In the genomic region with DNA sequence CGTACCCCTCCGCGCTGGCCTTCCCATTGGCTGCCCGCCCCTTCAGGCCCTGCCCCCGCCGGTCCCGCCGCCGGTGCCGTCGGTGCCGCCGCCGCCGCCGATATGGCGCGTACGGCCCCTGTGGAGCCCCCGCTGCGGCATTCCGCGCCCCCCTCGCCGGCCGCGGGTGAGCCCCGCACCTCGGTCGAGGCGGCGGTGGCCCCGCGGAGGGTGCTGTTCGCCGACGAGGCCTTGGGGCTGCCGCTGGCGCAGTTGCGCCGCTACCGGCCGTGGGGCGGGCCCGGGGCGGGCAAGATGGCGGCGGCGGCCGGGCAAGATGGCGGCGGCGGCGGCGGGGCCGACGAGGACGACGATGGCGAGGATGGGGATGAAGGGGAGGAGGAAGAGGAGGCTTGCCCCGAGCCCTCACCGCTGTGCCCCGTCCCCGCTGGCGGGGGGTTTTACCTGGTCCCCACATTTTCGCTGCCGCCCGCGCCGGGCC, we compare ENCODE assay signal across 8 cellular contexts. TPM values are rescaled to one million over a fixed set of nuclear protein-coding genes. Genes with fewer than 3 reads are reported as not detected.
DNase-seq lines count a peak whose midpoint lies in the region; ATAC-seq and TF ChIP-seq lines count a peak whose summit lies in the region.

A gene with protein sequence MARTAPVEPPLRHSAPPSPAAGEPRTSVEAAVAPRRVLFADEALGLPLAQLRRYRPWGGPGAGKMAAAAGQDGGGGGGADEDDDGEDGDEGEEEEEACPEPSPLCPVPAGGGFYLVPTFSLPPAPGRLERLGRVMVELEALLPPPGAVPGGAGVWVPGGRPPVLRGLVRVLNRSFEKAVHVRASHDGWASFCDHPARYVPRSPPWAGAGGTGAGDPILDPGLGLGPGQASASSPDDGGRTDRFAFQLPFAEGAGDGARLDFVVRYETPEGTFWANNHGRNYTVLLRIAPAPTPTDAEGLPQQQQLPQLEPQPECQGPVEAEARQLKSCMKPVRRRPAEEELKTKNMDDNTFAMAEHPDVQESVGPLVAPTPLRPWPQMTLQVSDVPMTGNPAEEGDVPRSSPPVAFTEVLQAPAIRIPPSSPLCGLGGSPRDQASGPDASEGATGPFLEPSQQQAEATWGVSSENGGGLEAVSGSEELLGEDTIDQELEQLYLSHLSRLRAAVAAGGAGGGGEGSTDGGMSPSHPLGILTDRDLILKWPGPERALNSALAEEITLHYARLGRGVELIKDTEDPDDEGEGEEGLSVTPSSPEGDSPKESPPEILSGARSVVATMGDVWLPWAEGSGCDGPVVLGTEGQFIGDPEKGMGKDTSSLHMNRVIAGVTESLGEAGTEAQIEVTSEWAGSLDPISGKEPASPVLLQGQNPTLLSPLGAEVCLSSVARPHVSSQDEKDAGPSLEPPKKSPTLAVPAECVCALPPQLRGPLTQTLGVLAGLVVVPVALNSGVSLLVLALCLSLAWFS (plus strand): TSS at position 26 of the 481 bp plus-strand sequence. CDS start 77 bp downstream, at position 103.

- peak within 1 kb of the TSS; percentile 99 for H3K27ac ChIP-seq in cardiac muscle cell

- peak within 1 kb of the TSS; percentile 99 for H3K4me3 Mint-ChIP-seq in activated CD4-positive, alpha-beta T cell treated with anti-CD3 and anti-CD28 coated beads, Interleukin-2, amount 10 ng/mL, durations not matched to agents 24 days and 14 days
- peak within 1 kb of the TSS; percentile 95 for H3K4me3 Mint-ChIP-seq in WTC11

- no peak for TF ChIP-seq CTCF in WTC11 (IDR thresholded peaks at IDR 0.05)
- TF ChIP-seq CTCF in cardiac muscle cell (IDR thresholded peaks at IDR 0.05; ENCODE audit: low read depth, low read length), result no peak
- TF ChIP-seq CTCF in retinal pigment epithelial cell (conservative IDR thresholded peaks at IDR 0.05; ENCODE audit: low read depth, low read length), result no peak

- peaks cover 18% of the 10 kb centered on the region for H3K36me3 Mint-ChIP-seq in activated CD4-positive, alpha-beta T cell treated with anti-CD3 and anti-CD28 coated beads, Interleukin-2, amount 10 ng/mL, durations not matched to agents 24 days and 14 days (ENCODE audit: low read depth)
- H3K36me3 Mint-ChIP-seq in WTC11, result peaks cover 8% of the 10 kb centered on the region; the same call in 1 of the 2 replicates

- peaks cover 47% of the 10 kb centered on the region for H3K4me1 Mint-ChIP-seq in activated CD4-positive, alpha-beta T cell treated with anti-CD3 and anti-CD28 coated beads, Interleukin-2, amount 10 ng/mL, durations not matched to agents 24 days and 14 days
- H3K4me1 Mint-ChIP-seq in WTC11, result peaks cover 22% of the 10 kb centered on the region

- H3K27ac Mint-ChIP-seq in activated CD4-positive, alpha-beta T cell treated with anti-CD3 and anti-CD28 coated beads, Interleukin-2, amount 10 ng/mL, durations not matched to agents 24 days and 14 days, result peak within 1 kb of the TSS; percentile 100
- H3K27ac Mint-ChIP-seq in WTC11, result peak within 1 kb of the TSS; percentile 100

- peak within 1 kb of the TSS; percentile 72 for H3K4me3 ChIP-seq in cardiac muscle cell
- H3K4me3 ChIP-seq in retinal pigment epithelial cell (ENCODE audit: low read length), result peak within 1 kb of the TSS; percentile 72

- H3K36me3 ChIP-seq in cardiac muscle cell, result no peaks in the 10 kb centered on the region

- CTCF ChIA-PET in WTC11 (lab: Charles Lee), result interaction anchor here (0.9 to 1.2 kb wide), 3 partner anchors 22 to 85 kb away, joined by 3 to 11 read pairs (median 8); no protein-coding TSS in a partner anchor

- no peaks in the 10 kb centered on the region for H3K27me3 ChIP-seq in cardiac muscle cell

- ATAC-seq in HG02981 (IDR thresholded peaks at IDR 0.05; ENCODE audit: unreplicated experiment) (peak; percentile 20), WTC11 (no peak)

- DNase-seq in activated CD4-positive, alpha-beta T cell treated with anti-CD3 and anti-CD28 coated beads, Interleukin-2, amount 10 ng/mL, durations not matched to agents 24 days and 14 days, result no peak
- DNase-seq in activated CD4-positive, alpha-beta T cell treated with anti-CD3 and anti-CD28 coated beads for 1 hour, result no peak
- DNase-seq in WTC11 (ENCODE audit: low spot score), result no peak
- DNase-seq in cardiac muscle cell (ENCODE audit: low read depth in 1 of 2, low spot score in 1 of 2), result no peak
- no peak for DNase-seq in retinal pigment epithelial cell (ENCODE audit: low read depth)
- DNase-seq in SKM-1 treated with dmso at 0.1 percent for 144 hours (lab: John Stamatoyannopoulos, UW; ENCODE audit: unreplicated experiment), result no peak
- no peak for DNase-seq in AG20443 (ENCODE audit: low spot score)

- no peaks in the 10 kb centered on the region for H3K9me3 ChIP-seq in cardiac muscle cell (ENCODE audit: low read depth)

- intact Hi-C loops in activated CD4-positive, alpha-beta T cell treated with anti-CD3 and anti-CD28 coated beads, Interleukin-2, amount 10 ng/mL, durations not matched to agents 24 days and 14 days (cut with micrococcal nuclease), result loop anchor here (1.0 to 5.0 kb wide), 4 partner anchors 35 to 333 kb away; a partner anchor contains a TSS

- no peaks in the 10 kb centered on the region for H3K27me3 Mint-ChIP-seq in activated CD4-positive, alpha-beta T cell treated with anti-CD3 and anti-CD28 coated beads, Interleukin-2, amount 10 ng/mL, durations not matched to agents 24 days and 14 days
- H3K27me3 Mint-ChIP-seq in WTC11 (ENCODE audit: low read depth), result no peaks in the 10 kb centered on the region

- H3K4me1 ChIP-seq in cardiac muscle cell (ENCODE audit: low read depth), result no peaks in the 10 kb centered on the region

- POLR2A ChIA-PET in WTC11 (lab: Charles Lee), result interaction anchor here (0.8 to 1.1 kb wide), 3 partner anchors 79 to 593 kb away, joined by 3 to 4 read pairs (median 3); no protein-coding TSS in a partner anchor

- H3K9me3 Mint-ChIP-seq in activated CD4-positive, alpha-beta T cell treated with anti-CD3 and anti-CD28 coated beads, Interleukin-2, amount 10 ng/mL, durations not matched to agents 24 days and 14 days, result no peaks in the 10 kb centered on the region
- H3K9me3 Mint-ChIP-seq in WTC11, result no peaks in the 10 kb centered on the region

TF ChIP-seq in WTC11, 78 proteins besides CTCF, POLR2A, EP300 and RAD21 (continues in another document):
- TF ChIP-seq, protein P1, sequence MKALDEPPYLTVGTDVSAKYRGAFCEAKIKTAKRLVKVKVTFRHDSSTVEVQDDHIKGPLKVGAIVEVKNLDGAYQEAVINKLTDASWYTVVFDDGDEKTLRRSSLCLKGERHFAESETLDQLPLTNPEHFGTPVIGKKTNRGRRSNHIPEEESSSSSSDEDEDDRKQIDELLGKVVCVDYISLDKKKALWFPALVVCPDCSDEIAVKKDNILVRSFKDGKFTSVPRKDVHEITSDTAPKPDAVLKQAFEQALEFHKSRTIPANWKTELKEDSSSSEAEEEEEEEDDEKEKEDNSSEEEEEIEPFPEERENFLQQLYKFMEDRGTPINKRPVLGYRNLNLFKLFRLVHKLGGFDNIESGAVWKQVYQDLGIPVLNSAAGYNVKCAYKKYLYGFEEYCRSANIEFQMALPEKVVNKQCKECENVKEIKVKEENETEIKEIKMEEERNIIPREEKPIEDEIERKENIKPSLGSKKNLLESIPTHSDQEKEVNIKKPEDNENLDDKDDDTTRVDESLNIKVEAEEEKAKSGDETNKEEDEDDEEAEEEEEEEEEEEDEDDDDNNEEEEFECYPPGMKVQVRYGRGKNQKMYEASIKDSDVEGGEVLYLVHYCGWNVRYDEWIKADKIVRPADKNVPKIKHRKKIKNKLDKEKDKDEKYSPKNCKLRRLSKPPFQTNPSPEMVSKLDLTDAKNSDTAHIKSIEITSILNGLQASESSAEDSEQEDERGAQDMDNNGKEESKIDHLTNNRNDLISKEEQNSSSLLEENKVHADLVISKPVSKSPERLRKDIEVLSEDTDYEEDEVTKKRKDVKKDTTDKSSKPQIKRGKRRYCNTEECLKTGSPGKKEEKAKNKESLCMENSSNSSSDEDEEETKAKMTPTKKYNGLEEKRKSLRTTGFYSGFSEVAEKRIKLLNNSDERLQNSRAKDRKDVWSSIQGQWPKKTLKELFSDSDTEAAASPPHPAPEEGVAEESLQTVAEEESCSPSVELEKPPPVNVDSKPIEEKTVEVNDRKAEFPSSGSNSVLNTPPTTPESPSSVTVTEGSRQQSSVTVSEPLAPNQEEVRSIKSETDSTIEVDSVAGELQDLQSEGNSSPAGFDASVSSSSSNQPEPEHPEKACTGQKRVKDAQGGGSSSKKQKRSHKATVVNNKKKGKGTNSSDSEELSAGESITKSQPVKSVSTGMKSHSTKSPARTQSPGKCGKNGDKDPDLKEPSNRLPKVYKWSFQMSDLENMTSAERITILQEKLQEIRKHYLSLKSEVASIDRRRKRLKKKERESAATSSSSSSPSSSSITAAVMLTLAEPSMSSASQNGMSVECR (CRISPR knock-in tag; IDR thresholded peaks at IDR 0.05; ENCODE audit: borderline replicate concordance), result no peak
- TF ChIP-seq EMX1 (CRISPR knock-in tag; IDR thresholded peaks at IDR 0.05) (no peak), ELF4 (CRISPR knock-in tag; IDR thresholded peaks at IDR 0.05; ENCODE audit: low read depth) (no peak), TP53 (CRISPR knock-in tag; IDR thresholded peaks at IDR 0.05) (no peak)
- TF ChIP-seq, protein P2, sequence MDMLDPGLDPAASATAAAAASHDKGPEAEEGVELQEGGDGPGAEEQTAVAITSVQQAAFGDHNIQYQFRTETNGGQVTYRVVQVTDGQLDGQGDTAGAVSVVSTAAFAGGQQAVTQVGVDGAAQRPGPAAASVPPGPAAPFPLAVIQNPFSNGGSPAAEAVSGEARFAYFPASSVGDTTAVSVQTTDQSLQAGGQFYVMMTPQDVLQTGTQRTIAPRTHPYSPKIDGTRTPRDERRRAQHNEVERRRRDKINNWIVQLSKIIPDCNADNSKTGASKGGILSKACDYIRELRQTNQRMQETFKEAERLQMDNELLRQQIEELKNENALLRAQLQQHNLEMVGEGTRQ (CRISPR knock-in tag; IDR thresholded peaks at IDR 0.05), result no peak

RNA-seq across cellular contexts. Expression of the gene that starts here (rescaled TPM):
- 6.3 and 8.3 TPM in 2 replicates for total RNA-seq in activated CD4-positive, alpha-beta T cell treated with anti-CD3 and anti-CD28 coated beads, Interleukin-2, amount 10 ng/mL, durations not matched to agents 24 days and 14 days
- total RNA-seq in WTC11 (2021), result 7.0 to 14.1 TPM (median 11.3 TPM) in 3 replicates
- total RNA-seq in cardiac muscle cell, result 32.6 and 36.0 TPM in 2 replicates
- polyA plus RNA-seq in cardiac muscle cell, result 24.4 and 28.3 TPM in 2 replicates
